Comparison of ENCODE assay signal across 18 cellular contexts in the genomic region with DNA sequence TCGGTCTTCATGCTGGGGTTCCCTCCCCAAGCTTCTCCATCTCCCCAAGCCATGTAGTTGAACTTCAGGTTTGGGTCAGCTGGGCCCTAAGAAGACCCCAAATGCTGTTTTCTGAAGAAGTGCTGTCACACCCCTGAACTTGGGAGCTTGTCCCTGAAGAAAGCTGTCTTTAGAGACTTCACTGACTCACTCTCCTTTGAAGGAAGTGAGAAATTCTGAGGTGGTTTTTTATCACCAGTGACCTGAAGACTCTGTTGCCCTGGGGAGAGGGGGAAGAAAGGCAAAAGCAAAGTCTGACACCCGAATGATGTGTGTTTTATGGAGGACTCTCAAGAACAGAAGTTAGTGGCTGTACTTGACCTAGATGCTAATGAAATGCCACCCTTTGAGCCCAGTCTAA.
DNase-seq lines count a peak whose midpoint lies in the region; ATAC-seq and TF ChIP-seq lines count a peak whose summit lies in the region.
"Had no signal": no experiment of that assay in that cellular context is flagged by ENCODE, and none has a peak within 500 bp of the region (broad histone marks: within the 10 kb centered on the region; RNA-seq: fewer than 3 reads in every experiment).

No MANE protein-coding gene starts in this region.

- peaks cover 45% of the 10 kb centered on the region for H3K27me3 Mint-ChIP-seq in activated naive CD8-positive, alpha-beta T cell treated with anti-CD3 and anti-CD28 coated beads, Interleukin-2, amount 50 U/mL, for 24 hours
- H3K27me3 Mint-ChIP-seq in activated naive CD8-positive, alpha-beta T cell treated with anti-CD3 and anti-CD28 coated beads for 36 hours = peaks cover 18% of the 10 kb centered on the region
- no peaks in the 10 kb centered on the region for H3K27me3 Mint-ChIP-seq in activated B cell treated with CpG ODN at 0.5 μM for 24 hours

- CTCF ChIA-PET in activated B cell treated with CpG ODN at 0.5 μM for 24 hours (lab: Charles Lee) = no interaction called here

- no peaks in the 10 kb centered on the region for H4K20me1 ChIP-seq in Loucy (ENCODE audit: insufficient read depth, low read length, poor library complexity, severe bottlenecking)

- H3K4me3 Mint-ChIP-seq in activated naive CD8-positive, alpha-beta T cell treated with anti-CD3 and anti-CD28 coated beads, Interleukin-2, amount 50 U/mL, for 24 hours = no peak overlapping the region
- H3K4me3 Mint-ChIP-seq in activated naive CD8-positive, alpha-beta T cell treated with anti-CD3 and anti-CD28 coated beads for 36 hours = no peak overlapping the region
- H3K4me3 Mint-ChIP-seq in activated B cell treated with CpG ODN at 0.5 μM for 24 hours = peak overlapping the region; percentile 61
- H3K4me3 Mint-ChIP-seq: endodermal cell, H9 had no signal

- H3K4me1 Mint-ChIP-seq in activated naive CD8-positive, alpha-beta T cell treated with anti-CD3 and anti-CD28 coated beads, Interleukin-2, amount 50 U/mL, for 24 hours = peaks cover 45% of the 10 kb centered on the region
- H3K4me1 Mint-ChIP-seq in activated naive CD8-positive, alpha-beta T cell treated with anti-CD3 and anti-CD28 coated beads for 36 hours = peaks cover 33% of the 10 kb centered on the region
- H3K4me1 Mint-ChIP-seq in activated B cell treated with CpG ODN at 0.5 μM for 24 hours = peaks cover 35% of the 10 kb centered on the region
- H3K4me1 Mint-ChIP-seq: endodermal cell had no signal

- H3F3A ChIP-seq in Loucy (ENCODE audit: low read depth) = no peaks in the 10 kb centered on the region

- intact Hi-C loops in activated B cell treated with CpG ODN at 0.5 μM for 24 hours (cut with micrococcal nuclease) (loop anchor here (1.0 kb wide), 1 partner anchor 18 kb away; no protein-coding TSS in a partner anchor), sciatic nerve (cut with DNase I) (no loop called here)

- H3K27me3 ChIP-seq in Loucy (ENCODE audit: insufficient read depth, low read length, poor library complexity, severe bottlenecking) = no peaks in the 10 kb centered on the region
- H3K27me3 ChIP-seq: testis had no signal

- no peak overlapping the region for H3K4me3 ChIP-seq in Loucy (ENCODE audit: low read length, poor library complexity, severe bottlenecking)
- H3K4me3 ChIP-seq: testis had no signal

- no peaks in the 10 kb centered on the region for H3K9me3 Mint-ChIP-seq in activated naive CD8-positive, alpha-beta T cell treated with anti-CD3 and anti-CD28 coated beads, Interleukin-2, amount 50 U/mL, for 24 hours
- no peaks in the 10 kb centered on the region for H3K9me3 Mint-ChIP-seq in activated naive CD8-positive, alpha-beta T cell treated with anti-CD3 and anti-CD28 coated beads for 36 hours
- no peaks in the 10 kb centered on the region for H3K9me3 Mint-ChIP-seq in activated B cell treated with CpG ODN at 0.5 μM for 24 hours
- H3K9me3 Mint-ChIP-seq: endodermal cell, H9 had no signal

- peaks cover 32% of the 10 kb centered on the region for H3K4me1 ChIP-seq in Loucy (ENCODE audit: insufficient read depth, low read length, poor library complexity, severe bottlenecking)
- H3K4me1 ChIP-seq: testis had no signal

- DNase-seq in activated naive CD8-positive, alpha-beta T cell treated with anti-CD3 and anti-CD28 coated beads, Interleukin-2, amount 50 U/mL, for 24 hours = no peak
- DNase-seq in activated naive CD8-positive, alpha-beta T cell treated with anti-CD3 and anti-CD28 coated beads for 36 hours = no peak
- DNase-seq in activated B cell treated with CpG ODN at 0.5 μM for 24 hours = no peak
- no peak for DNase-seq in sciatic nerve (ENCODE audit: low spot score)
- no peak for DNase-seq in NCI-H510A (lab: John Stamatoyannopoulos, UW)
- no peak for DNase-seq in dedifferentiated amniotic fluid mesenchymal stem cell (ENCODE audit: extremely low spot score)
- DNase-seq: activated naive CD4-positive, alpha-beta T cell; foreskin keratinocyte; H9; NCI-H1105; NCI-H2227 treated with DMSO at 0.1 percent for 48 hours; posterior cingulate gyrus; RPMI8226; T-helper 2 cell; testis had no signal

- ATAC-seq in activated naive CD8-positive, alpha-beta T cell treated with anti-CD3 and anti-CD28 coated beads, Interleukin-2, amount 50 U/mL, for 24 hours = peak; percentile 61
- ATAC-seq in activated B cell treated with CpG ODN at 0.5 μM for 24 hours (ENCODE audit: low read depth) (peak; percentile 79), sciatic nerve (no peak), GM18517 (IDR thresholded peaks at IDR 0.05; ENCODE audit: unreplicated experiment) (no peak)
- ATAC-seq: foreskin keratinocyte had no signal

- no peaks in the 10 kb centered on the region for H3K36me3 ChIP-seq in Loucy (ENCODE audit: insufficient read depth, low read length)

- no peaks in the 10 kb centered on the region for H3K79me2 ChIP-seq in Loucy (ENCODE audit: insufficient read depth, low read length)

- no peaks in the 10 kb centered on the region for H3K36me3 Mint-ChIP-seq in activated naive CD8-positive, alpha-beta T cell treated with anti-CD3 and anti-CD28 coated beads, Interleukin-2, amount 50 U/mL, for 24 hours (ENCODE audit: low read depth)
- H3K36me3 Mint-ChIP-seq in activated naive CD8-positive, alpha-beta T cell treated with anti-CD3 and anti-CD28 coated beads for 36 hours = no peaks in the 10 kb centered on the region
- no peaks in the 10 kb centered on the region for H3K36me3 Mint-ChIP-seq in activated B cell treated with CpG ODN at 0.5 μM for 24 hours (ENCODE audit: low read depth)

- TF ChIP-seq CTCF in Loucy (conservative IDR thresholded peaks at IDR 0.05; ENCODE audit: low read length) = no peak
- no peak for TF ChIP-seq CTCF in activated B cell treated with CpG ODN at 0.5 μM for 24 hours (IDR thresholded peaks at IDR 0.05)

- no peak overlapping the region for H3K27ac Mint-ChIP-seq in activated naive CD8-positive, alpha-beta T cell treated with anti-CD3 and anti-CD28 coated beads, Interleukin-2, amount 50 U/mL, for 24 hours
- no peak overlapping the region for H3K27ac Mint-ChIP-seq in activated naive CD8-positive, alpha-beta T cell treated with anti-CD3 and anti-CD28 coated beads for 36 hours
- H3K27ac Mint-ChIP-seq in activated B cell treated with CpG ODN at 0.5 μM for 24 hours = peak overlapping the region; percentile 64
- H3K27ac Mint-ChIP-seq: endodermal cell had no signal

- 0 out of 2 replicates have a peak overlapping the region, but pooled peaks have one; percentile 5 for H2AFZ ChIP-seq in Loucy (ENCODE audit: low read length)

- H3K4me2 ChIP-seq in Loucy (ENCODE audit: low read depth, low read length, poor library complexity, severe bottlenecking) = no peak overlapping the region

- no peaks in the 10 kb centered on the region for H3K9me3 ChIP-seq in Loucy (ENCODE audit: insufficient read depth, low read depth, low read length)
- H3K9me3 ChIP-seq: testis had no signal

- H3K9me2 ChIP-seq in Loucy (replicated peaks; ENCODE audit: low read depth, low read length) = no peaks in the 10 kb centered on the region

- H3K9ac ChIP-seq in Loucy (ENCODE audit: low read depth, low read length, poor library complexity, severe bottlenecking) = no peak overlapping the region

- POLR2A ChIA-PET in activated B cell treated with CpG ODN at 0.5 μM for 24 hours (lab: Charles Lee) = interaction anchor here (0.7 to 1.2 kb wide), 3 partner anchors 20 to 84 kb away, joined by 3 to 5 read pairs (median 4); a partner anchor contains a TSS

Comparison
In these comparisons a context has a peak if more than half of its experiments do, and no peak if none do; other contexts are left out.
1. ATAC-seq: peak in activated naive CD8-positive, alpha-beta T cell treated with anti-CD3 and anti-CD28 coated beads, Interleukin-2, amount 50 U/mL, for 24 hours (single experiment) and activated B cell treated with CpG ODN at 0.5 μM for 24 hours (single experiment); none in sciatic nerve (single experiment) and GM18517 (single experiment).